In genomic region chr1:9110669-9111356, GRCh38 we compare ENCODE assay signal across 9 cellular contexts. TPM values are rescaled to one million over a fixed set of nuclear protein-coding genes. Genes with fewer than 3 reads are reported as not detected.
DNase-seq lines count a peak whose midpoint lies in the region; ATAC-seq and TF ChIP-seq lines count a peak whose summit lies in the region.
"Had no signal": no experiment of that assay in that cellular context is flagged by ENCODE, and none has a peak within 500 bp of the region (broad histone marks: within the 10 kb centered on the region; RNA-seq: fewer than 3 reads in every experiment).

No MANE protein-coding gene starts in this region.

- H3K27ac Mint-ChIP-seq in CD4-positive, alpha-beta memory T cell, result no peak overlapping the region
- no peak overlapping the region for H3K27ac Mint-ChIP-seq in activated CD8-positive, alpha-beta memory T cell treated with anti-CD3 and anti-CD28 coated beads, Interleukin-2, amount 10 ng/mL, durations not matched to agents 7 days and 5 days
- no peak overlapping the region for H3K27ac Mint-ChIP-seq in endothelial cell (ENCODE audit: unreplicated experiment)
- no peak overlapping the region for H3K27ac Mint-ChIP-seq in mesothelial cell of epicardium
- H3K27ac Mint-ChIP-seq: IgD-negative memory B cell had no signal

- TF ChIP-seq CTCF in endothelial cell (IDR thresholded peaks at IDR 0.05; ENCODE audit: unreplicated experiment) (peak; percentile 95), mesothelial cell of epicardium (IDR thresholded peaks at IDR 0.05; ENCODE audit: unreplicated experiment) (peak; percentile 93)

- no peaks in the 10 kb centered on the region for H3K27me3 ChIP-seq in CD4-positive, alpha-beta memory T cell (ENCODE audit: insufficient read depth, low read length)

- CTCF ChIA-PET in CD4-positive, alpha-beta memory T cell (lab: Charles Lee; ENCODE audit: partially characterized antibody), result interaction anchor here (0.5 to 4.3 kb wide), 20 partner anchors 8 to 464 kb away, joined by 3 to 52 read pairs (median 4); partner anchors contain the start of gene GPR157
- CTCF ChIA-PET in activated CD8-positive, alpha-beta memory T cell treated with anti-CD3 and anti-CD28 coated beads, Interleukin-2, amount 10 ng/mL, durations not matched to agents 7 days and 5 days (lab: Charles Lee), result interaction anchor here (0.6 to 3.5 kb wide), 40 partner anchors 10 to 1210 kb away, joined by 3 to 44 read pairs (median 4); partner anchors contain the start of genes GPR157 and H6PD

- DNase-seq in CD4-positive, alpha-beta memory T cell, result peak; percentile 71 to 77 (median 74)
- DNase-seq in NOMO-1 treated with dmso at 0.1 percent for 144 hours (lab: John Stamatoyannopoulos, UW; ENCODE audit: unreplicated experiment) (peak; percentile 84), endothelial cell (ENCODE audit: low spot score) (peak; percentile 96), mesothelial cell of epicardium (ENCODE audit: low spot score in 2 of 2, unreplicated experiment in 2 of 2) (peak; percentile 83 to 94)
- peak; percentile 91 for DNase-seq in activated CD8-positive, alpha-beta memory T cell treated with anti-CD3 and anti-CD28 coated beads, Interleukin-2, amount 10 ng/mL, durations not matched to agents 7 days and 5 days
- DNase-seq in stimulated activated CD8-positive, alpha-beta memory T cell treated with anti-CD3 and anti-CD28 coated beads, Interleukin-2, amount 100 ng/mL, for 1 hour (ENCODE audit: low read depth in 2 of 2), result peak; percentile 64 to 73

- no peaks in the 10 kb centered on the region for H3K4me1 ChIP-seq in CD4-positive, alpha-beta memory T cell (ENCODE audit: insufficient read depth, low read length)

- peaks cover 0 to 4% (median 0%) of the 10 kb centered on the region in 4 donors for H3K4me1 Mint-ChIP-seq in CD4-positive, alpha-beta memory T cell
- peaks cover 25% of the 10 kb centered on the region for H3K4me1 Mint-ChIP-seq in activated CD8-positive, alpha-beta memory T cell treated with anti-CD3 and anti-CD28 coated beads, Interleukin-2, amount 10 ng/mL, durations not matched to agents 7 days and 5 days
- no peaks in the 10 kb centered on the region for H3K4me1 Mint-ChIP-seq in endothelial cell (ENCODE audit: unreplicated experiment)
- H3K4me1 Mint-ChIP-seq in mesothelial cell of epicardium, result peaks cover 10% of the 10 kb centered on the region

- no peak overlapping the region for H3K27ac ChIP-seq in CD4-positive, alpha-beta memory T cell (ENCODE audit: low read depth, low read length)

- POLR2A ChIA-PET in CD4-positive, alpha-beta memory T cell (lab: Charles Lee; ENCODE audit: partially characterized antibody), result interaction anchor here (1.9 kb wide), 1 partner anchor 85 kb away, joined by 6 read pairs; no protein-coding TSS in a partner anchor

- H3K36me3 Mint-ChIP-seq in CD4-positive, alpha-beta memory T cell, result peaks cover 7 to 18% of the 10 kb centered on the region in 2 donors
- H3K36me3 Mint-ChIP-seq in activated CD8-positive, alpha-beta memory T cell treated with anti-CD3 and anti-CD28 coated beads, Interleukin-2, amount 10 ng/mL, durations not matched to agents 7 days and 5 days, result no peaks in the 10 kb centered on the region
- H3K36me3 Mint-ChIP-seq in endothelial cell (ENCODE audit: low read depth, unreplicated experiment), result no peaks in the 10 kb centered on the region
- peaks cover 7% of the 10 kb centered on the region for H3K36me3 Mint-ChIP-seq in mesothelial cell of epicardium

- ATAC-seq in HG03135 (IDR thresholded peaks at IDR 0.05; ENCODE audit: unreplicated experiment) (peak; percentile 66), GM21576 (IDR thresholded peaks at IDR 0.05; ENCODE audit: unreplicated experiment) (no peak)
- peak; percentile 81 for ATAC-seq in activated CD8-positive, alpha-beta memory T cell treated with anti-CD3 and anti-CD28 coated beads, Interleukin-2, amount 10 ng/mL, durations not matched to agents 7 days and 5 days

- no peaks in the 10 kb centered on the region for H3K9me3 Mint-ChIP-seq in CD4-positive, alpha-beta memory T cell
- no peaks in the 10 kb centered on the region for H3K9me3 Mint-ChIP-seq in activated CD8-positive, alpha-beta memory T cell treated with anti-CD3 and anti-CD28 coated beads, Interleukin-2, amount 10 ng/mL, durations not matched to agents 7 days and 5 days (ENCODE audit: low read depth)
- no peaks in the 10 kb centered on the region for H3K9me3 Mint-ChIP-seq in endothelial cell (ENCODE audit: unreplicated experiment)
- no peaks in the 10 kb centered on the region for H3K9me3 Mint-ChIP-seq in mesothelial cell of epicardium
- H3K9me3 Mint-ChIP-seq: IgD-negative memory B cell had no signal

- H3K4me3 Mint-ChIP-seq in CD4-positive, alpha-beta memory T cell, result no peak overlapping the region
- H3K4me3 Mint-ChIP-seq in activated CD8-positive, alpha-beta memory T cell treated with anti-CD3 and anti-CD28 coated beads, Interleukin-2, amount 10 ng/mL, durations not matched to agents 7 days and 5 days, result no peak overlapping the region
- H3K4me3 Mint-ChIP-seq in endothelial cell (ENCODE audit: unreplicated experiment) (no peak overlapping the region), mesothelial cell of epicardium (no peak overlapping the region)
- H3K4me3 Mint-ChIP-seq: IgD-negative memory B cell had no signal

- intact Hi-C loops in CD4-positive, alpha-beta memory T cell (cut with micrococcal nuclease), result loop anchor here (1.0 to 2.0 kb wide), 2 partner anchors 18 to 58 kb away; partner anchors contain the start of gene GPR157

- no peaks in the 10 kb centered on the region for H3K36me3 ChIP-seq in CD4-positive, alpha-beta memory T cell (ENCODE audit: insufficient read depth, low read length)

- no peaks in the 10 kb centered on the region for H3K9me3 ChIP-seq in CD4-positive, alpha-beta memory T cell (ENCODE audit: control insufficient read depth in 1 of 2, low read length in 2 of 2)

- no peaks in the 10 kb centered on the region for H3K27me3 Mint-ChIP-seq in CD4-positive, alpha-beta memory T cell
- H3K27me3 Mint-ChIP-seq in activated CD8-positive, alpha-beta memory T cell treated with anti-CD3 and anti-CD28 coated beads, Interleukin-2, amount 10 ng/mL, durations not matched to agents 7 days and 5 days, result no peaks in the 10 kb centered on the region
- H3K27me3 Mint-ChIP-seq in endothelial cell (ENCODE audit: unreplicated experiment), result peaks cover 8% of the 10 kb centered on the region
- no peaks in the 10 kb centered on the region for H3K27me3 Mint-ChIP-seq in mesothelial cell of epicardium (ENCODE audit: low read depth)
- H3K27me3 Mint-ChIP-seq: IgD-negative memory B cell had no signal

- H3K4me3 ChIP-seq in CD4-positive, alpha-beta memory T cell (ENCODE audit: low read length in 2 of 2), result no peak overlapping the region

RNA-seq across cellular contexts. Expression of gene GPR157, which starts 18.1 kb away (rescaled TPM):
- 10 to 100 TPM in 1 of 2 experiments, 1 to 10 TPM in 1; 7.7 to 10.9 TPM for total RNA-seq in CD4-positive, alpha-beta memory T cell
- 1 to 10 TPM; 1.6 to 1.9 TPM for polyA plus RNA-seq in CD4-positive, alpha-beta memory T cell
- total RNA-seq in activated CD8-positive, alpha-beta memory T cell treated with anti-CD3 and anti-CD28 coated beads, Interleukin-2, amount 10 ng/mL, durations not matched to agents 7 days and 5 days, result 1 to 10 TPM; 3.6 to 4.5 TPM
- total RNA-seq in endothelial cell (ENCODE audit: unreplicated experiment) (2.8 TPM), mesothelial cell of epicardium (8.3 to 9.4 TPM (median 8.5 TPM) in 3 replicates)

RNA-seq across cellular contexts. Expression of gene SLC2A5, which starts 41.4 kb away (rescaled TPM):
- total RNA-seq in CD4-positive, alpha-beta memory T cell, result under 1 TPM in 1 of 2 experiments, not detected in 1; 0.23 TPM
- not detected for polyA plus RNA-seq in CD4-positive, alpha-beta memory T cell
- not detected for total RNA-seq in activated CD8-positive, alpha-beta memory T cell treated with anti-CD3 and anti-CD28 coated beads, Interleukin-2, amount 10 ng/mL, durations not matched to agents 7 days and 5 days
- total RNA-seq in endothelial cell (ENCODE audit: unreplicated experiment) (not detected), mesothelial cell of epicardium (0.07 to 0.13 TPM (median 0.11 TPM) in 3 replicates)
